ENCODE assay signal across 11 cellular contexts in the genomic region with DNA sequence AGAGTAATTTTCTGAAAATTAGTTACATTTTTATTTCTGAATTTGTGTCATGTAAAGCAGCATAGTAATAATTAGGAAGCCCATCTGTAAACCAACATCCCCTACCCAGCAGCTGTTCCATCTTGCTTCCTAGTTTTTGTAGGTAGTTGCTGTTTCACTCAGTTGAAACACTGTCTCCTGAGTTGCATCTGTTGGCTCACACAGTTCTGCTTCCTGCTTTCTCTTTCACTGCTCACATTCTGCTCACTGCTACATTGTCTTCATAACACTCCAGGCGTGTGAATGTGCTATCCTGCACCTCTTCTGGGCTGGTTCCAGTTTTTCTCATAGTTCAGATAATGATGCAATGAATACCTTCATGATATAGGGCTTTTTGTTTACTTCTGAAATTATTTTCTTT.
A peak's percentile ranks its signal among the peaks of the same experiment; 100 is the strongest.
DNase-seq lines count a peak whose midpoint lies in the region; ATAC-seq and TF ChIP-seq lines count a peak whose summit lies in the region.
"Had no signal": no experiment of that assay in that cellular context is flagged by ENCODE, and none has a peak within 500 bp of the region (broad histone marks: within the 10 kb centered on the region; RNA-seq: fewer than 3 reads in every experiment).

No MANE protein-coding gene starts in this region.

- ATAC-seq in GM19395 (IDR thresholded peaks at IDR 0.05; ENCODE audit: unreplicated experiment) (peak; percentile 97), HG02852 (IDR thresholded peaks at IDR 0.05; ENCODE audit: unreplicated experiment) (peak; percentile 96), HG03558 (IDR thresholded peaks at IDR 0.05; ENCODE audit: extremely low read depth, unreplicated experiment) (peak; percentile 94)
- ATAC-seq: natural killer cell had no signal

- TF ChIP-seq CTCF in GM13976 (IDR thresholded peaks at IDR 0.05; ENCODE audit: borderline replicate concordance, control extremely low read depth, extremely low read depth, insufficient read depth, missing control alignments), result no peak

- in situ Hi-C loops in GM13976 (cut with MboI; ENCODE audit: low sequenced_read_pairs, unreplicated experiment), result no loop called here

- DNase-seq in GM13976 (ENCODE audit: low spot score) (peak; percentile 33), SKM-1 (lab: John Stamatoyannopoulos, UW; ENCODE audit: unreplicated experiment) (no peak), NCI-H2227 treated with DMSO at 0.1 percent for 48 hours (lab: John Stamatoyannopoulos, UW) (no peak), NCI-H2107 (lab: John Stamatoyannopoulos, UW) (no peak), DMS79 treated with DMSO at 0.1 percent for 48 hours (lab: John Stamatoyannopoulos, UW) (no peak)
- DNase-seq: natural killer cell; NCI-H510A; stimulated activated CD4-positive, alpha-beta T cell treated with anti-CD3 and anti-CD28 coated beads, Interleukin-1b, Interleukin-23, amount 100 ng/mL, for 48 hours had no signal
